28 cellular contexts compared by ENCODE assay signal in the genomic region with DNA sequence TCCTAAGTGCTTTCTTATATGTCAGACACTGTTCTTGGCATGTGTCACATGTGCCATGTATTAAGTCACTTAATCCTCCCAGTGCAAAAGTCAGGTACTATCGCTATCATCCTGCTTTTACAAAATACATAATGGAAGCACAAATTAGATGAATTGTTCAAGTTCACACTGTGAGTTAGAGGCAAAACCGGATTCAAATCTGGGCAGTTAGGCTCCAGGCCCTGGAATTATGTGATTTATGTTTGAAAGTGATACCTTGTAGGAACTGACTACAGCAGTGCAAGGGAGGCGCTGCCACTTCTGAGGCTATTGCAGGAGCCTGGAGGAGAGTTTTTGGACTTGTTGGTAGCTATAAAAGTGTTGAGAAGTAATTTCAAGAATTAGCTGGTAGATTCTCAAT.
"Had no signal": no experiment of that assay in that cellular context is flagged by ENCODE, and none has a peak within 500 bp of the region (broad histone marks: within the 10 kb centered on the region; RNA-seq: fewer than 3 reads in every experiment).

No MANE protein-coding gene starts in this region.

- DNase-seq: activated B cell treated with CpG ODN at 0.5 μM for 24 hours; activated CD4-positive, alpha-beta memory T cell treated with anti-CD3 and anti-CD28 coated beads for 36 hours; activated CD4-positive, alpha-beta T cell treated with anti-CD3 and anti-CD28 coated beads for 4 hours; activated CD4-positive, alpha-beta T cell treated with anti-CD3 and anti-CD28 coated beads, Interleukin-2, amount 10 ng/mL, durations not matched to agents 24 days and 14 days; activated CD4-positive, alpha-beta T cell treated with anti-CD3 and anti-CD28 coated beads, Interleukin-2, amount 50 U/mL, for 1 hour; activated CD4-positive, alpha-beta T cell treated with anti-CD3 and anti-CD28 coated beads, Interleukin-2, amount 50 U/mL, for 4 hours; activated CD4-positive, CD25-positive, alpha-beta regulatory T cell treated with anti-CD3 and anti-CD28 coated beads, Interleukin-2, amount 50 U/mL, for 72 hours; activated CD8-positive, alpha-beta memory T cell treated with anti-CD3 and anti-CD28 coated beads, Interleukin-2, amount 50 U/mL, for 4 hours; activated CD8-positive, alpha-beta T cell treated with anti-CD3 and anti-CD28 coated beads for 36 hours; activated effector memory CD4-positive, alpha-beta T cell treated with anti-CD3 and anti-CD28 coated beads, Interleukin-2, amount 50 U/mL, for 16 hours; activated gamma-delta T cell treated with Interleukin-2 at 50 U/mL for 16 hours; activated naive CD4-positive, alpha-beta T cell; activated naive CD4-positive, alpha-beta T cell treated with anti-CD3 and anti-CD28 coated beads for 36 hours; activated naive CD4-positive, alpha-beta T cell treated with anti-CD3 and anti-CD28 coated beads, Interleukin-2, amount 50 U/mL, for 16 hours; activated naive CD8-positive, alpha-beta T cell treated with anti-CD3 and anti-CD28 coated beads for 36 hours; activated T-cell treated with anti-CD3 and anti-CD28 coated beads for 4 hours; activated T-cell treated with anti-CD3 and anti-CD28 coated beads, Interleukin-2, amount 50 U/mL, for 1 hour; activated T-cell treated with anti-CD3 and anti-CD28 coated beads, Interleukin-2, amount 50 U/mL, for 4 hours; activated T-cell treated with anti-CD3 and anti-CD28 coated beads, Interleukin-2, amount 50 U/mL, for 72 hours; adrenal gland; amniotic stem cell; aorta; body of pancreas; brain microvascular endothelial cell; cerebellar nuclear complex; T-helper 1 cell; T-helper 2 cell; T-helper 9 cell had no signal
